Comparison of ENCODE assay signal across 23 cellular contexts in genomic region chr7:11950281-11950680, GRCh38.
"Had no signal": no experiment of that assay in that cellular context is flagged by ENCODE, and none has a peak within 500 bp of the region (broad histone marks: within the 10 kb centered on the region; RNA-seq: fewer than 3 reads in every experiment).

No MANE protein-coding gene starts in this region.

- H3K36me3 ChIP-seq: esophagus squamous epithelium, gastroesophageal sphincter, tibial artery, upper lobe of left lung, vagina had no signal

- H3K27me3 ChIP-seq: esophagus squamous epithelium, gastroesophageal sphincter, hepatocyte, tibial artery, upper lobe of left lung, vagina had no signal

- H3K4me1 Mint-ChIP-seq: naive B cell; nephron; stimulated activated memory B cell treated with anti-CD40 and anti-IgM and Interleukin-4, amounts not matched to agents 10 μg/mL and 1 μg/mL and 100 μg/mL, for 72 hours had no signal

- H3K4me1 ChIP-seq: esophagus squamous epithelium, gastroesophageal sphincter, parathyroid adenoma, psoas muscle, tibial artery, upper lobe of left lung, vagina had no signal

- ATAC-seq: effector memory CD8-positive, alpha-beta T cell; gastroesophageal sphincter; left colon; left ventricle myocardium superior; psoas muscle; stimulated activated memory B cell treated with anti-CD40 and anti-IgM and Interleukin-4, amounts not matched to agents 10 μg/mL and 1 μg/mL and 100 μg/mL, for 72 hours had no signal

- H3K36me3 Mint-ChIP-seq: naive B cell; stimulated activated memory B cell treated with anti-CD40 and anti-IgM and Interleukin-4, amounts not matched to agents 10 μg/mL and 1 μg/mL and 100 μg/mL, for 72 hours had no signal

- H3K27me3 Mint-ChIP-seq: dendritic cell treated with granulocyte-macrophage colony-stimulating factor and Interleukin-4, amounts not matched to agents 40 ng/mL and 50 ng/mL, for 4 days; effector memory CD8-positive, alpha-beta T cell; naive B cell; stimulated activated memory B cell treated with anti-CD40 and anti-IgM and Interleukin-4, amounts not matched to agents 10 μg/mL and 1 μg/mL and 100 μg/mL, for 72 hours; stimulated activated naive CD8-positive, alpha-beta T cell treated with anti-CD3 and anti-CD28 coated beads, Interleukin-15, Interleukin-2, amounts not matched to agents 100 ng/mL and 50 ng/mL, for 24 hours had no signal

- DNase-seq: effector memory CD8-positive, alpha-beta T cell; esophagus squamous epithelium; foreskin fibroblast; head of caudate nucleus; left colon; left ventricle myocardium superior; mesendoderm; naive B cell; psoas muscle; retina; small intestine; stimulated activated CD4-positive, alpha-beta T cell treated with anti-CD3 and anti-CD28 coated beads, Interleukin-4, amount 100 ng/mL, for 1 hour; stimulated activated CD8-positive, alpha-beta memory T cell treated with anti-CD3 and anti-CD28 coated beads, Interleukin-4, amount 100 ng/mL, for 48 hours; tibial artery had no signal

- H3K4me3 Mint-ChIP-seq: dendritic cell treated with granulocyte-macrophage colony-stimulating factor and Interleukin-4, amounts not matched to agents 40 ng/mL and 50 ng/mL, for 4 days; effector memory CD8-positive, alpha-beta T cell; nephron; stimulated activated memory B cell treated with anti-CD40 and anti-IgM and Interleukin-4, amounts not matched to agents 10 μg/mL and 1 μg/mL and 100 μg/mL, for 72 hours; stimulated activated naive CD8-positive, alpha-beta T cell treated with anti-CD3 and anti-CD28 coated beads, Interleukin-15, Interleukin-2, amounts not matched to agents 100 ng/mL and 50 ng/mL, for 24 hours had no signal

- H3K9me3 ChIP-seq: gastroesophageal sphincter, upper lobe of left lung, vagina had no signal

- H3K4me3 ChIP-seq: esophagus squamous epithelium, gastroesophageal sphincter, hepatocyte, psoas muscle, tibial artery, upper lobe of left lung, vagina had no signal

- H3K9ac ChIP-seq: parathyroid adenoma had no signal

- H3K27ac Mint-ChIP-seq: dendritic cell treated with granulocyte-macrophage colony-stimulating factor and Interleukin-4, amounts not matched to agents 40 ng/mL and 50 ng/mL, for 4 days; effector memory CD8-positive, alpha-beta T cell; naive B cell; nephron; stimulated activated memory B cell treated with anti-CD40 and anti-IgM and Interleukin-4, amounts not matched to agents 10 μg/mL and 1 μg/mL and 100 μg/mL, for 72 hours; stimulated activated naive CD8-positive, alpha-beta T cell treated with anti-CD3 and anti-CD28 coated beads, Interleukin-15, Interleukin-2, amounts not matched to agents 100 ng/mL and 50 ng/mL, for 24 hours had no signal

- H3K27ac ChIP-seq: esophagus squamous epithelium, gastroesophageal sphincter, hepatocyte, parathyroid adenoma, psoas muscle, tibial artery, upper lobe of left lung, vagina had no signal
